Comparison of ENCODE assay signal across 1 cellular context in the genomic region with DNA sequence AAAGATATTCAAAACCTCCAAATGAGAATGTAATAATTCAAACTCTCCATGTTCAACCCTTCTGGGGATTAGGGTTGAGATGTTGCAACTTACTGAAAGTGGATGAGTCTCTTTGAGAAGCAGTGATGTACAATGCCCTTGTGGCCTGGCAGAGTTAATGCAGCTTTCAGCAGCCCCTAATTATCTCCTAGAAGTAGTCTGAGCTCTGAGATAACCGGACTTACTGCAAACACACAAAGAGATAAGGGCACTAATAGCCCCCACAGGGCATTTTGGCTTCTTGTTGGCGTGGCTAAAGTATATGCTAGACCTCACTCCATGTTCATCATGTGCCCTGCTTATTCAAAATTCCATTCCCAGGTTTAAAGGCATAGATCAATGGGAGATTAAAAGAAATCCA.
TF ChIP-seq lines count a peak whose summit lies in the region.

No MANE protein-coding gene starts in this region.

TF ChIP-seq in HEK293, 187 proteins besides CTCF, POLR2A, EP300 and RAD21 (continued from another document):
- TF ChIP-seq TCF7L2 (IDR thresholded peaks at IDR 0.05; ENCODE audit: borderline replicate concordance, low read depth, low read length) (peak; percentile 95), SP7 (tag by site-specific recombination; IDR thresholded peaks at IDR 0.05) (0 out of 2 replicates have a peak, but pooled peaks have one; percentile 20), ZNF777 (tag by site-specific recombination; IDR thresholded peaks at IDR 0.05; ENCODE audit: borderline replicate concordance) (no peak), ZIC2 (tag by site-specific recombination; IDR thresholded peaks at IDR 0.05) (no peak), ZNF133 (tag by site-specific recombination; IDR thresholded peaks at IDR 0.05) (no peak), WT1 (tag by site-specific recombination; IDR thresholded peaks at IDR 0.05) (no peak), ZBTB48 (tag by site-specific recombination; IDR thresholded peaks at IDR 0.05) (no peak)
